ENCODE assay signal across 7 cellular contexts in genomic region chr18:74291771-74292540, GRCh38. TPM values are rescaled to one million over a fixed set of nuclear protein-coding genes. Genes with fewer than 3 reads are reported as not detected.
DNase-seq lines count a peak whose midpoint lies in the region; ATAC-seq, FAIRE-seq and TF ChIP-seq lines count a peak whose summit lies in the region.

A gene with protein sequence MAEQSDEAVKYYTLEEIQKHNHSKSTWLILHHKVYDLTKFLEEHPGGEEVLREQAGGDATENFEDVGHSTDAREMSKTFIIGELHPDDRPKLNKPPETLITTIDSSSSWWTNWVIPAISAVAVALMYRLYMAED (minus strand): TSS chr18:74291963. CDS start chr18:74291875, 88 bp downstream.

- H3K27me3 ChIP-seq in breast epithelium (no peaks in the 10 kb centered on the region), iPS-20b (ENCODE audit: insufficient read depth, low read length) (no peaks in the 10 kb centered on the region; the same call in 1 of the 2 replicates)

- peak within 1 kb of the TSS; percentile 99 for H3K27ac ChIP-seq in VCaP
- peak within 1 kb of the TSS; percentile 65 to 86 for H3K27ac ChIP-seq in breast epithelium
- no peak within 1 kb of the TSS for H3K27ac ChIP-seq in iPS-20b (ENCODE audit: low read length)
- H3K27ac ChIP-seq in skin epidermis: peak within 1 kb of the TSS in 20 of 21 experiments; percentile 3 to 81 (median 76)

- H3K9me3 ChIP-seq in breast epithelium (no peaks in the 10 kb centered on the region), iPS-20b (ENCODE audit: insufficient read depth, low read depth, low read length) (no peaks in the 10 kb centered on the region; the same call in 1 of the 2 replicates)

- no peaks in the 10 kb centered on the region for H3K36me3 ChIP-seq in breast epithelium
- H3K36me3 ChIP-seq in iPS-20b (ENCODE audit: insufficient read depth, low read depth, low read length): no peaks in the 10 kb centered on the region

- intact Hi-C loops in breast epithelium (cut with DNase I; ENCODE audit: low total_unique reads): no loop called here

- peak; percentile 100 for ATAC-seq in HG02981 (IDR thresholded peaks at IDR 0.05; ENCODE audit: unreplicated experiment)

- H3K4me3 ChIP-seq in breast epithelium: peak within 1 kb of the TSS; percentile 78 to 96 (median 85)
- peak within 1 kb of the TSS; percentile 88 for H3K4me3 ChIP-seq in iPS-20b (ENCODE audit: low read length)
- H3K4me3 ChIP-seq in skin epidermis: peak within 1 kb of the TSS; percentile 49 to 86 (median 73)

- peak; percentile 99 for DNase-seq in GM18507 (ENCODE audit: extremely low spot score, insufficient read length, low read depth)
- DNase-seq in NCI-H2107 treated with DMSO at 0.1 percent for 48 hours (lab: John Stamatoyannopoulos, UW; ENCODE audit: unreplicated experiment): peak; percentile 92
- DNase-seq in breast epithelium (ENCODE audit: low spot score in 2 of 2): peak; percentile 95 to 98

- H3K9ac ChIP-seq in iPS-20b (ENCODE audit: low read depth, low read length): peak within 1 kb of the TSS; percentile 72; the same call in 1 of the 2 replicates

- no peak for TF ChIP-seq CTCF in VCaP (conservative IDR thresholded peaks at IDR 0.05)
- TF ChIP-seq CTCF in breast epithelium (IDR thresholded peaks at IDR 0.05): peak in 2 of 3 donors; percentile 16

- FAIRE-seq in GM18507 (lab: Jason Lieb, UNC): peak; percentile 99

- TF ChIP-seq POLR2A in breast epithelium (IDR thresholded peaks at IDR 0.05): no peak

- H3K4me1 ChIP-seq in breast epithelium: peaks cover 3 to 5% of the 10 kb centered on the region in 2 donors
- peaks cover 16% of the 10 kb centered on the region; the same call in 1 of the 2 replicates for H3K4me1 ChIP-seq in iPS-20b (ENCODE audit: insufficient read depth, low read length)

RNA-seq across cellular contexts. Expression of the gene that starts here (rescaled TPM):
- 100 to 1,000 TPM; 185 to 646 (median 300) TPM for total RNA-seq in breast epithelium
